Comparison of ENCODE assay signal across 8 cellular contexts in the genomic region with DNA sequence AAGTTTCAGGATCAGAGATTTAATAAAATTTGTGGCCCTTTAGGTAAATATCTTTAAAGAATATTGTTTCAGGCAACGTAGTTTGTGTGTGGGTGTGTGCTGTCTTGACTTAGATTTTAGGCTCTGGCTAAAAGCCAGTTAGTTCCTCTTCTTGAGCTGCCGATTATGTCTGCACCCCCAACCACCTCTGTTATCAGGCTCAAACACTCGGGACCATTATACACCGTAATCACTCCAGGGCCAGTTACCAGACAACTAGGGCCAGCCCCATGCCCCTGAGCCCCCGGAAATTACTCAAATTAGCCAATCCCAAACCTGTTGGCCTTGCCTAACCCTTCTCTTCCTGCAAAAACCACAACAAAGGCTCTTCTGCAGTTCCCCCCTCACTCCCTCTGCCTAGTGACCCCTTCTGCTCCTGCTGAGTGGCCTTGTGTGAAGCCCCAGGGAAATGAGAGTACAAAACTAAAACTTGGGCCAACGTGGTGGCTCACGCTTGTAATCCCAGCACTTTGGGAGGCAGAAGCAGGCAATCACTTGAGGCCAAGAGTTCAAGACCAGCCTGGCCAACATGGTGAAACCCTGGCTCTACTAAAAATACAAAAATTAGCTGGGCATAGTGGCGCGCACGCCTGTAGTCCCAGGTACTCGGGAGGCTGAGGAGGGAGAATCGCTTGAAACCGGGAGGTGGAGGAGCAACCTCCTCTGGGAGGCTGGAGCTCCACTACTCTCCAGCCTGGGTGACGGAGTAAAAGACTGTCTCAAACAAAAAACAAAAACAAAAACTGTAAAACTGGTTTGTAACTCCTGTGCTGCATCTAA. TPM values are rescaled to one million over a fixed set of nuclear protein-coding genes. Genes with fewer than 3 reads are reported as not detected.
DNase-seq lines count a peak whose midpoint lies in the region; ATAC-seq and TF ChIP-seq lines count a peak whose summit lies in the region.

No MANE protein-coding gene starts in this region.

- H3K9me3 ChIP-seq in Karpas-422 (ENCODE audit: low read length): no peaks in the 10 kb centered on the region
- H3K9me3 ChIP-seq in sigmoid colon: no peaks in the 10 kb centered on the region

- H4K20me1 ChIP-seq in Karpas-422 (ENCODE audit: insufficient read depth, low read depth, low read length): no peaks in the 10 kb centered on the region

- TF ChIP-seq POLR2A in sigmoid colon (IDR thresholded peaks at IDR 0.05): no peak

- DNase-seq in Karpas-422 (peak; percentile 80), sigmoid colon (no peak), DMS 273 (lab: John Stamatoyannopoulos, UW; ENCODE audit: unreplicated experiment) (no peak), left ventricle myocardium superior (no peak), GM19238 (ENCODE audit: insufficient read length, low spot score) (no peak)
- peak; percentile 70 for DNase-seq in activated T-cell treated with anti-CD3 and anti-CD28 coated beads, Interleukin-2, amount 50 U/mL, for 48 hours

- 63 to 76% methylated on average over 14 of the region's 14 CpGs for WGBS in sigmoid colon, 2 donors

- H2AFZ ChIP-seq in Karpas-422 (ENCODE audit: low read length): peak overlapping the region; percentile 66

- H3K9ac ChIP-seq in Karpas-422 (ENCODE audit: low read length): peak overlapping the region; percentile 12; the same call in 1 of the 2 replicates

- no peak for TF ChIP-seq EP300 in sigmoid colon (IDR thresholded peaks at IDR 0.05)

- H3K4me1 ChIP-seq in Karpas-422 (ENCODE audit: low read length) (peaks cover 33% of the 10 kb centered on the region), sigmoid colon (peaks cover 0 to 19% (median 11%) of the 10 kb centered on the region in 4 donors)

- peak overlapping the region; percentile 55 for H3K4me2 ChIP-seq in Karpas-422 (ENCODE audit: low read depth, low read length, poor library complexity, severe bottlenecking)

- H3K36me3 ChIP-seq in Karpas-422 (ENCODE audit: insufficient read depth, low read length) (no peaks in the 10 kb centered on the region), sigmoid colon (no peaks in the 10 kb centered on the region)

- ATAC-seq in GM18909 (IDR thresholded peaks at IDR 0.05; ENCODE audit: poor library complexity, unreplicated experiment) (peak; percentile 31), left ventricle myocardium superior (no peak), GM21723 (IDR thresholded peaks at IDR 0.05; ENCODE audit: unreplicated experiment) (no peak)

- no peak overlapping the region for H3K4me3 ChIP-seq in Karpas-422 (ENCODE audit: low read length)
- no peak overlapping the region for H3K4me3 ChIP-seq in sigmoid colon

- no peak for TF ChIP-seq CTCF in sigmoid colon (IDR thresholded peaks at IDR 0.05)

- H3K79me2 ChIP-seq in Karpas-422 (ENCODE audit: low read length): no peaks in the 10 kb centered on the region

- H3K27ac ChIP-seq in Karpas-422 (ENCODE audit: low read length) (peak overlapping the region; percentile 53), sigmoid colon (peak overlapping the region in 3 of 4 donors; percentile 17 to 99 (median 28))

- intact Hi-C loops in sigmoid colon (cut with DNase I) (no loop called here), left ventricle myocardium superior (cut with micrococcal nuclease) (no loop called here)

- no peaks in the 10 kb centered on the region for H3K9me2 ChIP-seq in Karpas-422 (replicated peaks; ENCODE audit: insufficient read depth, low read length)

- H3K27me3 ChIP-seq in Karpas-422 (ENCODE audit: low read length) (no peaks in the 10 kb centered on the region), sigmoid colon (no peaks in the 10 kb centered on the region)

RNA-seq across cellular contexts. Expression of a gene that starts 9.2 kb away (rescaled TPM):
- total RNA-seq in Karpas-422 (2014; rRNA removed; shearing (Covaris generic); ENCODE audit: low replicate concordance): 160 and 269 TPM in 2 replicates
- total RNA-seq in sigmoid colon: 100 to 1,000 TPM; 101 to 185 (median 150) TPM
- polyA plus RNA-seq in sigmoid colon: 100 to 1,000 TPM; 117 to 194 (median 134) TPM
- 77.3 TPM for total RNA-seq in left ventricle myocardium superior

RNA-seq across cellular contexts. Expression of a gene that starts 18.8 kb away (rescaled TPM):
- 11.5 and 11.8 TPM in 2 replicates for total RNA-seq in Karpas-422 (2014; rRNA removed; shearing (Covaris generic); ENCODE audit: low replicate concordance)
- total RNA-seq in sigmoid colon (10 to 100 TPM in 3 of 4 donors, 1 to 10 TPM in 1; 6.1 to 21.6 (median 13.3) TPM), left ventricle myocardium superior (1.9 TPM)
- polyA plus RNA-seq in sigmoid colon: 1 to 10 TPM; 5.3 to 6.6 (median 6.5) TPM

RNA-seq across cellular contexts. Expression of a gene that starts 46.7 kb away (rescaled TPM):
- total RNA-seq in Karpas-422 (2014; rRNA removed; shearing (Covaris generic); ENCODE audit: low replicate concordance): not detected in 2 replicates
- total RNA-seq in sigmoid colon (not detected), left ventricle myocardium superior (not detected)
- not detected for polyA plus RNA-seq in sigmoid colon

Comparison
In these comparisons a context has a peak if more than half of its experiments do, and no peak if none do; other contexts are left out.
1. DNase-seq: peak in Karpas-422 (single experiment) and activated T-cell treated with anti-CD3 and anti-CD28 coated beads, Interleukin-2, amount 50 U/mL, for 48 hours (2 of 2); none in sigmoid colon (single experiment), DMS 273 (single experiment), left ventricle myocardium superior (single experiment) and GM19238 (single experiment).